Comparison of ENCODE assay signal across 18 cellular contexts in the genomic region with DNA sequence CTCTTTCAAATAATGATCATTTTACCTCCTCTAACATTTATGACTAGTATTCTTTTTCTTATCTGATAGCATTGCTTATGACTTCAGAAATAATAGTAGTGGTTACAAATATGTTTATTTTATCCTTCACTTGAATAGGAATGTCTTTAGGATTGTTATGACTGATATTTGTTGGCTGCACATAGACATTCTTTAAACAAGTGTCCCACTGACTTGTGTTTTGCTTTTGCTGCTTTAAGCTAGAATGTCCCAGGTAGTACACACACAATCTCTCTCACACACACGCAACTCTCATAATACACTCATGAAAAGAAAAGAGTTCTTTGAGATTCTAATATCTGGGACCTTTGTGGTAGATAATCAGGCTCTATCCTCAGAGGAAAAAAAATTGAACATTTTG.
"Had no signal": no experiment of that assay in that cellular context is flagged by ENCODE, and none has a peak within 500 bp of the region (broad histone marks: within the 10 kb centered on the region; RNA-seq: fewer than 3 reads in every experiment).

No MANE protein-coding gene starts in this region.

- H3K36me3 ChIP-seq: pancreas had no signal

- H3K27me3 Mint-ChIP-seq: activated CD4-positive, alpha-beta T cell treated with anti-CD3 and anti-CD28 coated beads, Interleukin-2, amount 10 ng/mL, durations not matched to agents 7 days and 5 days; activated naive CD8-positive, alpha-beta T cell treated with anti-CD3 and anti-CD28 coated beads, Interleukin-2, amount 10 ng/mL, durations not matched to agents 7 days and 5 days; central memory CD8-positive, alpha-beta T cell; dendritic cell treated with granulocyte-macrophage colony-stimulating factor and Interleukin-4, amounts not matched to agents 40 ng/mL and 50 ng/mL, for 4 days had no signal

- H3K27ac Mint-ChIP-seq: activated CD4-positive, alpha-beta T cell treated with anti-CD3 and anti-CD28 coated beads, Interleukin-2, amount 10 ng/mL, durations not matched to agents 7 days and 5 days; activated naive CD8-positive, alpha-beta T cell treated with anti-CD3 and anti-CD28 coated beads, Interleukin-2, amount 10 ng/mL, durations not matched to agents 7 days and 5 days; dendritic cell treated with granulocyte-macrophage colony-stimulating factor and Interleukin-4, amounts not matched to agents 40 ng/mL and 50 ng/mL, for 4 days; immature natural killer cell; stimulated activated effector memory CD8-positive, alpha-beta T cell treated with anti-CD3 and anti-CD28 coated beads, Interleukin-12 subunit alpha, Interleukin-12 subunit beta, amount 100 ng/mL, for 72 hours had no signal

- H3K27ac ChIP-seq: gastrocnemius medialis, heart left ventricle, lower lobe of right lung, pancreas, sigmoid colon had no signal

- H3K4me3 ChIP-seq: gastrocnemius medialis, heart left ventricle, lower lobe of right lung, pancreas, sigmoid colon had no signal

- H3K4me1 ChIP-seq: gastrocnemius medialis, heart left ventricle, lower lobe of right lung, pancreas, sigmoid colon had no signal

- H3K4me1 Mint-ChIP-seq: central memory CD8-positive, alpha-beta T cell; immature natural killer cell; stimulated activated effector memory CD8-positive, alpha-beta T cell treated with anti-CD3 and anti-CD28 coated beads, Interleukin-12 subunit alpha, Interleukin-12 subunit beta, amount 100 ng/mL, for 72 hours had no signal

- DNase-seq: activated CD4-positive, alpha-beta T cell treated with anti-CD3 and anti-CD28 coated beads, Interleukin-2, amount 10 ng/mL, durations not matched to agents 7 days and 5 days; activated CD8-positive, alpha-beta memory T cell treated with anti-CD3 and anti-CD28 coated beads for 24 hours; activated naive CD4-positive, alpha-beta T cell; activated naive CD8-positive, alpha-beta T cell treated with anti-CD3 and anti-CD28 coated beads, Interleukin-2, amount 10 ng/mL, durations not matched to agents 7 days and 5 days; aorta; effector memory CD4-positive, alpha-beta T cell; gastrocnemius medialis; heart left ventricle; immature natural killer cell; left colon; lower lobe of right lung; midbrain; pancreas; sigmoid colon had no signal

- H3K4me3 Mint-ChIP-seq: activated CD4-positive, alpha-beta T cell treated with anti-CD3 and anti-CD28 coated beads, Interleukin-2, amount 10 ng/mL, durations not matched to agents 7 days and 5 days; activated naive CD8-positive, alpha-beta T cell treated with anti-CD3 and anti-CD28 coated beads, Interleukin-2, amount 10 ng/mL, durations not matched to agents 7 days and 5 days; central memory CD8-positive, alpha-beta T cell; dendritic cell treated with granulocyte-macrophage colony-stimulating factor and Interleukin-4, amounts not matched to agents 40 ng/mL and 50 ng/mL, for 4 days; immature natural killer cell; neural crest cell; stimulated activated effector memory CD8-positive, alpha-beta T cell treated with anti-CD3 and anti-CD28 coated beads, Interleukin-12 subunit alpha, Interleukin-12 subunit beta, amount 100 ng/mL, for 72 hours had no signal

- H3K27me3 ChIP-seq: gastrocnemius medialis, heart left ventricle, pancreas, sigmoid colon had no signal

- H3K9me3 Mint-ChIP-seq: activated CD4-positive, alpha-beta T cell treated with anti-CD3 and anti-CD28 coated beads, Interleukin-2, amount 10 ng/mL, durations not matched to agents 7 days and 5 days; activated naive CD8-positive, alpha-beta T cell treated with anti-CD3 and anti-CD28 coated beads, Interleukin-2, amount 10 ng/mL, durations not matched to agents 7 days and 5 days; central memory CD8-positive, alpha-beta T cell; dendritic cell treated with granulocyte-macrophage colony-stimulating factor and Interleukin-4, amounts not matched to agents 40 ng/mL and 50 ng/mL, for 4 days; immature natural killer cell; neural crest cell; stimulated activated effector memory CD8-positive, alpha-beta T cell treated with anti-CD3 and anti-CD28 coated beads, Interleukin-12 subunit alpha, Interleukin-12 subunit beta, amount 100 ng/mL, for 72 hours had no signal

- H3K9me3 ChIP-seq: gastrocnemius medialis, heart left ventricle, lower lobe of right lung, pancreas, sigmoid colon had no signal
